ENCODE assay signal across 13 cellular contexts in genomic region chr5:95027775-95028174, GRCh38.
DNase-seq lines count a peak whose midpoint lies in the region; ATAC-seq, FAIRE-seq and TF ChIP-seq lines count a peak whose summit lies in the region.
"Had no signal": no experiment of that assay in that cellular context is flagged by ENCODE, and none has a peak within 500 bp of the region (broad histone marks: within the 10 kb centered on the region; RNA-seq: fewer than 3 reads in every experiment).

No MANE protein-coding gene starts in this region.

- H3K27ac ChIP-seq in HepG2 (ENCODE audit: extremely low read length, insufficient read depth, low read length): no peak overlapping the region

- DNase-seq in activated T-helper 1 cell treated with anti-CD3 and anti-CD28 coated beads, Interleukin-12 subunit alpha, Interleukin-12 subunit beta, Interleukin-2, Interleukin-4 antibody, amounts not matched to agents 30 ng/mL and 10 ng/mL and 1 ng/mL, durations not matched to agents 14 hours and 24 hours and 36 hours (ENCODE audit: low spot score): no peak
- DNase-seq in HepG2 (ENCODE audit: low spot score): no peak
- DNase-seq in NCI-H526 (lab: John Stamatoyannopoulos, UW): no peak
- DNase-seq in superior temporal gyrus (ENCODE audit: extremely low spot score): no peak
- DNase-seq in stimulated activated naive CD8-positive, alpha-beta T cell treated with anti-CD3 and anti-CD28 coated beads, Interleukin-15, amount 100 ng/mL, for 72 hours: no peak
- DNase-seq: activated T-cell treated with anti-CD3 and anti-CD28 coated beads, Interleukin-2, amount 50 U/mL, for 4 hours; erythroblast; naive B cell; NCI-H510A had no signal

- BruUV-seq in HepG2 (replicated peaks; lab: Mats Ljungman, UMichigan): no TSS peak

- no peak for TF ChIP-seq POLR2A in HepG2 (IDR thresholded peaks at IDR 0.05; ENCODE audit: insufficient read depth in 1 of 2, low read depth in 2 of 2, low read length in 2 of 2)

- H3K9ac ChIP-seq in HepG2 (ENCODE audit: insufficient read depth, low read depth, low read length): no peak overlapping the region

- H3K4me1 ChIP-seq in HepG2 (ENCODE audit: insufficient read depth, low read length): no peaks in the 10 kb centered on the region

- H3K79me2 ChIP-seq in HepG2 (ENCODE audit: insufficient read depth, low read length): no peaks in the 10 kb centered on the region

- peaks cover 21% of the 10 kb centered on the region for H3K4me1 Mint-ChIP-seq in activated T-helper 1 cell treated with anti-CD3 and anti-CD28 coated beads, Interleukin-12 subunit alpha, Interleukin-12 subunit beta, Interleukin-2, Interleukin-4 antibody, amounts not matched to agents 30 ng/mL and 10 ng/mL and 1 ng/mL, durations not matched to agents 14 hours and 24 hours and 36 hours (ENCODE audit: low read depth)
- peaks cover 18% of the 10 kb centered on the region for H3K4me1 Mint-ChIP-seq in stimulated activated naive CD8-positive, alpha-beta T cell treated with anti-CD3 and anti-CD28 coated beads, Interleukin-15, amount 100 ng/mL, for 72 hours

- no peak overlapping the region for H3K4me3 ChIP-seq in HepG2 (replicated peaks in 1 of 3; ENCODE audit: insufficient read depth in 1 of 3, low read depth in 2 of 3, low read length in 3 of 3)

- FAIRE-seq in HepG2 (lab: Jason Lieb, UNC): no peak

- no peak for TF ChIP-seq EP300 in HepG2 (IDR thresholded peaks at IDR 0.05; ENCODE audit: low read depth in 2 of 2, low read length in 2 of 2)
- no peak for TF ChIP-seq EP300 in HepG2 (CRISPR knock-in tag; IDR thresholded peaks at IDR 0.05; ENCODE audit: borderline replicate concordance)

- no peaks in the 10 kb centered on the region; a peak in 1 of 5 replicates for H3K27me3 ChIP-seq in HepG2 (ENCODE audit: control insufficient read depth in 1 of 2, insufficient read depth in 2 of 2, low read length in 2 of 2)

- H3K27me3 Mint-ChIP-seq in activated T-helper 1 cell treated with anti-CD3 and anti-CD28 coated beads, Interleukin-12 subunit alpha, Interleukin-12 subunit beta, Interleukin-2, Interleukin-4 antibody, amounts not matched to agents 30 ng/mL and 10 ng/mL and 1 ng/mL, durations not matched to agents 14 hours and 24 hours and 36 hours (ENCODE audit: insufficient read depth): peaks cover 4% of the 10 kb centered on the region
- H3K27me3 Mint-ChIP-seq in stimulated activated naive CD8-positive, alpha-beta T cell treated with anti-CD3 and anti-CD28 coated beads, Interleukin-15, amount 100 ng/mL, for 72 hours: no peaks in the 10 kb centered on the region
- H3K27me3 Mint-ChIP-seq: naive B cell had no signal

- no peak overlapping the region for H3K4me2 ChIP-seq in HepG2 (ENCODE audit: low read depth, low read length)

- 47% methylated on average over 2 of the region's 3 CpGs for WGBS in HepG2 (ENCODE audit: low lambda C conversion rate)

- no peaks in the 10 kb centered on the region for H4K20me1 ChIP-seq in HepG2 (ENCODE audit: insufficient read depth, low read length)

- H3K9me3 ChIP-seq in HepG2 (ENCODE audit: low read length): no peaks in the 10 kb centered on the region

- POLR2A ChIA-PET in HepG2 (lab: Yijun Ruan, JAX): no interaction called here

- in situ Hi-C loops in HepG2 (cut with HindIII; ENCODE audit: extremely low pct_ligation_motif_present, low pct_unique_long_range_greater_than_20kb): no loop called here

- H3K27ac Mint-ChIP-seq in activated T-helper 1 cell treated with anti-CD3 and anti-CD28 coated beads, Interleukin-12 subunit alpha, Interleukin-12 subunit beta, Interleukin-2, Interleukin-4 antibody, amounts not matched to agents 30 ng/mL and 10 ng/mL and 1 ng/mL, durations not matched to agents 14 hours and 24 hours and 36 hours: peak overlapping the region; percentile 57
- H3K27ac Mint-ChIP-seq in stimulated activated naive CD8-positive, alpha-beta T cell treated with anti-CD3 and anti-CD28 coated beads, Interleukin-15, amount 100 ng/mL, for 72 hours: no peak overlapping the region
- H3K27ac Mint-ChIP-seq: IgD-negative memory B cell had no signal

- intact Hi-C loops in activated T-helper 1 cell treated with anti-CD3 and anti-CD28 coated beads, Interleukin-12 subunit alpha, Interleukin-12 subunit beta, Interleukin-2, Interleukin-4 antibody, amounts not matched to agents 30 ng/mL and 10 ng/mL and 1 ng/mL, durations not matched to agents 14 hours and 24 hours and 36 hours (cut with micrococcal nuclease): no loop called here
- intact Hi-C loops in HepG2 (cut with micrococcal nuclease; ENCODE audit: unreplicated experiment): no loop called here

- CTCF ChIA-PET in HepG2 (lab: Yijun Ruan, JAX; ENCODE audit: low intra/inter-chr PET ratio, low total read pairs): no interaction called here

- peaks cover 3% of the 10 kb centered on the region for H3K9me3 Mint-ChIP-seq in activated T-helper 1 cell treated with anti-CD3 and anti-CD28 coated beads, Interleukin-12 subunit alpha, Interleukin-12 subunit beta, Interleukin-2, Interleukin-4 antibody, amounts not matched to agents 30 ng/mL and 10 ng/mL and 1 ng/mL, durations not matched to agents 14 hours and 24 hours and 36 hours
- peaks cover 0 to 7% of the 10 kb centered on the region in 2 donors for H3K9me3 Mint-ChIP-seq in stimulated activated naive CD8-positive, alpha-beta T cell treated with anti-CD3 and anti-CD28 coated beads, Interleukin-15, amount 100 ng/mL, for 72 hours

- no peak for TF ChIP-seq RAD21 in HepG2 (CRISPR knock-in tag; IDR thresholded peaks at IDR 0.05)

- H3K36me3 Mint-ChIP-seq in activated T-helper 1 cell treated with anti-CD3 and anti-CD28 coated beads, Interleukin-12 subunit alpha, Interleukin-12 subunit beta, Interleukin-2, Interleukin-4 antibody, amounts not matched to agents 30 ng/mL and 10 ng/mL and 1 ng/mL, durations not matched to agents 14 hours and 24 hours and 36 hours (ENCODE audit: low read depth): no peaks in the 10 kb centered on the region
- H3K36me3 Mint-ChIP-seq: IgD-negative memory B cell, naive B cell had no signal

- H3K36me3 ChIP-seq in HepG2 (replicated peaks in 1 of 2; ENCODE audit: control insufficient read depth in 1 of 2, insufficient read depth in 2 of 2, low read length in 2 of 2): no peaks in the 10 kb centered on the region

- no peak for TF ChIP-seq CTCF in HepG2 (CRISPR knock-in tag; IDR thresholded peaks at IDR 0.05)

- H3K4me3 Mint-ChIP-seq in activated T-helper 1 cell treated with anti-CD3 and anti-CD28 coated beads, Interleukin-12 subunit alpha, Interleukin-12 subunit beta, Interleukin-2, Interleukin-4 antibody, amounts not matched to agents 30 ng/mL and 10 ng/mL and 1 ng/mL, durations not matched to agents 14 hours and 24 hours and 36 hours: no peak overlapping the region
- no peak overlapping the region for H3K4me3 Mint-ChIP-seq in stimulated activated naive CD8-positive, alpha-beta T cell treated with anti-CD3 and anti-CD28 coated beads, Interleukin-15, amount 100 ng/mL, for 72 hours
- H3K4me3 Mint-ChIP-seq: activated T-cell treated with anti-CD3 and anti-CD28 coated beads, Interleukin-2, amount 50 U/mL, for 4 hours; IgD-negative memory B cell had no signal

- H2AFZ ChIP-seq in HepG2 (ENCODE audit: low read length): no peak overlapping the region

- ATAC-seq in GM18498 (IDR thresholded peaks at IDR 0.05; ENCODE audit: unreplicated experiment): peak; percentile 32
- peak; percentile 34 for ATAC-seq in GM19452 (IDR thresholded peaks at IDR 0.05; ENCODE audit: unreplicated experiment)
- ATAC-seq in HG02870 (IDR thresholded peaks at IDR 0.05; ENCODE audit: unreplicated experiment): peak; percentile 44
- ATAC-seq in HepG2: no peak
- no peak for ATAC-seq in stimulated activated naive CD8-positive, alpha-beta T cell treated with anti-CD3 and anti-CD28 coated beads, Interleukin-15, amount 100 ng/mL, for 72 hours
- ATAC-seq: activated T-cell treated with anti-CD3 and anti-CD28 coated beads, Interleukin-2, amount 50 U/mL, for 4 hours had no signal

TF ChIP-seq in HepG2, 621 proteins besides CTCF, POLR2A, EP300 and RAD21 (continues in another document):
- no peak for TF ChIP-seq SP4 (CRISPR knock-in tag; IDR thresholded peaks at IDR 0.05)
- no peak for TF ChIP-seq ZNF775 (CRISPR knock-in tag; IDR thresholded peaks at IDR 0.05; ENCODE audit: borderline replicate concordance)
- no peak for TF ChIP-seq JARID2 (CRISPR knock-in tag; IDR thresholded peaks at IDR 0.05; ENCODE audit: insufficient replicate concordance)
- no peak for TF ChIP-seq ETV6 (CRISPR knock-in tag; conservative IDR thresholded peaks at IDR 0.05)

Comparison
In these comparisons a context has a peak if more than half of its experiments do, and no peak if none do; other contexts are left out.
1. ATAC-seq: peak in GM18498 (single experiment), GM19452 (single experiment) and HG02870 (single experiment); none in HepG2 (single experiment) and stimulated activated naive CD8-positive, alpha-beta T cell treated with anti-CD3 and anti-CD28 coated beads, Interleukin-15, amount 100 ng/mL, for 72 hours (single experiment).